Comparison of ENCODE assay signal across 10 cellular contexts in the genomic region with DNA sequence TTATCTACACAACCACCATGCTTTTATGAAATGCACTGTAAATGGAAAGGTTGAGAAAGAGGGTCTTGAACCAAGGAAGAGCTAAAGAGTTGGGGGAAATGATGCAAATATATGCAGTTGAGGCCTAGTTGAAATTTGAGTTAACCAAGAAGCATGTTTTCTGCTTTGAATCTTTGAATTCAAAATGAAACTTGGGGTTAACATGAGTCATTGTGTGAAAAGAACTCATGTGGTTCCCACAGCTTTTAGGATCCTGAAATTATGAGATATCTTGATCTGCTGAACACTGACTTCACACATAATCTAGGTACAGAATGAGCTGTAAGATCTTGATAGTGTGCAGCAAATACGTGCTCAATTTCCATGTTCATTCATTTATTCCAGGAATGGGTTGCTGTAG.
DNase-seq lines count a peak whose midpoint lies in the region; ATAC-seq, FAIRE-seq and TF ChIP-seq lines count a peak whose summit lies in the region.
"Had no signal": no experiment of that assay in that cellular context is flagged by ENCODE, and none has a peak within 500 bp of the region (broad histone marks: within the 10 kb centered on the region; RNA-seq: fewer than 3 reads in every experiment).

No MANE protein-coding gene starts in this region.

- FAIRE-seq in RCC 7860 (lab: Jason Lieb, UNC), result no peak

- TF ChIP-seq CTCF in GM10248 (IDR thresholded peaks at IDR 0.05; ENCODE audit: control extremely low read depth, extremely low read depth, low read depth, missing control alignments), result no peak

- peak; percentile 96 for ATAC-seq in HG02852 (IDR thresholded peaks at IDR 0.05; ENCODE audit: unreplicated experiment)

- POLR2A ChIA-PET in GM10248 (lab: Yijun Ruan, JAX), result no interaction called here

- DNase-seq in GM10248 (ENCODE audit: extremely low spot score) (peak; percentile 47), GM19238 (ENCODE audit: insufficient read length, low spot score) (peak; percentile 3), MV-4-11 (lab: John Stamatoyannopoulos, UW) (peak; percentile 69), RCC 7860 (ENCODE audit: low spot score) (no peak), NCI-H2196 treated with DMSO at 0.1 percent for 48 hours (lab: John Stamatoyannopoulos, UW; ENCODE audit: unreplicated experiment) (no peak), NCI-H526 treated with DMSO at 0.1 percent for 48 hours (lab: John Stamatoyannopoulos, UW) (no peak)
- DNase-seq in activated CD8-positive, alpha-beta memory T cell treated with anti-CD3 and anti-CD28 coated beads, Interleukin-2, amount 50 U/mL, for 48 hours, result no peak
- DNase-seq: colonic mucosa, NCI-H2081 had no signal

- CTCF ChIA-PET in GM10248 (lab: Yijun Ruan, JAX), result interaction anchor here (2.1 kb wide), 1 partner anchor 11 kb away, joined by 5 read pairs; no protein-coding TSS in a partner anchor

Comparison
In these comparisons a context has a peak if more than half of its experiments do, and no peak if none do; other contexts are left out.
1. DNase-seq: peak in GM10248 (single experiment), GM19238 (single experiment) and MV-4-11 (single experiment); none in RCC 7860 (single experiment), NCI-H2196 treated with DMSO at 0.1 percent for 48 hours (single experiment), NCI-H526 treated with DMSO at 0.1 percent for 48 hours (single experiment) and activated CD8-positive, alpha-beta memory T cell treated with anti-CD3 and anti-CD28 coated beads, Interleukin-2, amount 50 U/mL, for 48 hours (single experiment).